In the genomic region with DNA sequence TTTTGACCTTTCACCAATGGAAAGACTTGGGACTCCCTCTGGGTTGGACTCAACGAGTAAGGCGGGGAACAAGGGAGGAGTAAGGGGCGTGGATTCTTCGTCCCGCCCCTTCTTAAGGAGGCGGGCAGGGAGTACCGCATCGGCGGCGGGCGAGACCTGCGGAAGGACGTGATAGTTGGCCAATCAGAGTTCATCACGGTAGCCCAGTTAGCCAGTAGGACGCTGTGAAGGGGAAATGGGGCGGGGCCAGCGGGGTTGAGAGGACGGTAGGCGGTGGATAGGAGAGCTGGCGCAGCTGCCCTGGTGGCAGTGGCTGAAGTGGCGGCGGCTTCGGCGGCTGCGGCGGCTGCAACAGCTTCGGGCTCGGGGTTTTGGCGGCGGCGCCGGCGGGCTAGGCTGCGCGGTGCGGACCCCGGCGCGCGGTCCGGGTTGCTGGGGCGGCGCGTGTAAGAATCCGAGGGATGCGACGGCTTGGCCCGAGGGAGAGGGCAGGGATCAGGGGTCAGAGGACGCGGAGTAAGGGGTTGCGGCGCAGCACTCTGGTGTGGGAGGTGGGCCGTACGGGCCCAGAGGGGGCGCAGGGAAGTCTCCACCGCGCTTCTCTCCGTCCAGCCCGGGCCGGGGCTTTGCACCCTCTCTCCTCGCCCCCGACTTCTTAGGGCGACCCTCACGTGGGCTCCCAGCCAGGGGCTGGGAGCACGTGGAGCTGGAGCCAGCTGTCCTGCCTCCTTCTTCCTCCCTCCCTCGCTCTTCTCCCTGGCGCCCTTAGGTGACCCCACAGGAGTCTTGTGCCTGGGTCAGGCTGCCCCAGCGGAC, we compare ENCODE assay signal across 8 cellular contexts. TPM values are rescaled to one million over a fixed set of nuclear protein-coding genes. Genes with fewer than 3 reads are reported as not detected.
DNase-seq lines count a peak whose midpoint lies in the region; ATAC-seq and TF ChIP-seq lines count a peak whose summit lies in the region.

Gene TPCN1 (plus strand): TSS at position 284 of the 816 bp plus-strand sequence. CDS start 5,389 bp downstream, outside the sequence.

- DNase-seq in NCI-H187 treated with DMSO at 0.1 percent for 48 hours (lab: John Stamatoyannopoulos, UW) (peak; percentile 100), anterior cingulate cortex (lab: John Stamatoyannopoulos, UW) (peak; percentile 88 to 100 (median 99)), right cardiac atrium (peak; percentile 100), putamen (ENCODE audit: low spot score) (peak; percentile 100), vagina (ENCODE audit: extremely low spot score in 2 of 2) (peak; percentile 99 to 100)

- peak within 1 kb of the TSS; percentile 63 for H3K4me3 ChIP-seq in right cardiac atrium (ENCODE audit: low read length)
- H3K4me3 ChIP-seq in vagina = peak within 1 kb of the TSS; percentile 65 to 92

- H3K27me3 ChIP-seq in right cardiac atrium (ENCODE audit: control insufficient read depth, insufficient read depth) = no peaks in the 10 kb centered on the region
- H3K27me3 ChIP-seq in vagina = no peaks in the 10 kb centered on the region

- H3K9me3 ChIP-seq in right cardiac atrium (ENCODE audit: control insufficient read depth, low read length) = no peaks in the 10 kb centered on the region
- H3K9me3 ChIP-seq in vagina = no peaks in the 10 kb centered on the region

- peak within 1 kb of the TSS; percentile 93 for H3K27ac ChIP-seq in right cardiac atrium (ENCODE audit: low read length)
- H3K27ac ChIP-seq in vagina = peak within 1 kb of the TSS; percentile 92

- peaks cover 6% of the 10 kb centered on the region for H3K4me1 ChIP-seq in right cardiac atrium (ENCODE audit: control insufficient read depth, insufficient read depth, low read length)
- H3K4me1 ChIP-seq in vagina = peaks cover 65% of the 10 kb centered on the region

- under 1% methylated on average over 68 of the region's 68 CpGs for WGBS in right cardiac atrium

- TF ChIP-seq POLR2A in vagina (IDR thresholded peaks at IDR 0.05) = peak in 1 of 2 donors; percentile 99

- intact Hi-C loops in T-helper 2 cell treated with Interferon-gamma antibody and Interleukin-4, amounts not matched to agents 100 ng/mL and 5 ng/mL, for 36 hours (cut with micrococcal nuclease) = loop anchor here (1.0 to 5.0 kb wide), 6 partner anchors 12 to 137 kb away; partner anchors contain the start of gene PLBD2
- intact Hi-C loops in right cardiac atrium (cut with DNase I) = loop anchor here in 1 of 4 donors (5.0 kb wide), 1 partner anchor 41 kb away; no protein-coding TSS in a partner anchor
- intact Hi-C loops in vagina (cut with DNase I) = no loop called here

- peak; percentile 90 for ATAC-seq in GM18498 (IDR thresholded peaks at IDR 0.05; ENCODE audit: unreplicated experiment)
- ATAC-seq in HG02943 (IDR thresholded peaks at IDR 0.05; ENCODE audit: low read depth, unreplicated experiment) = peak; percentile 90
- ATAC-seq in right cardiac atrium = peak; percentile 97

- H3K36me3 ChIP-seq in vagina = no peaks in the 10 kb centered on the region

- peak in 1 of 3 experiments; percentile 28 for TF ChIP-seq CTCF in vagina (IDR thresholded peaks at IDR 0.05)

RNA-seq across cellular contexts. Expression of gene TPCN1, which starts in this region (rescaled TPM):
- 34.2 and 38.4 TPM in 2 replicates for total RNA-seq in T-helper 2 cell treated with Interferon-gamma antibody and Interleukin-4, amounts not matched to agents 100 ng/mL and 5 ng/mL, for 36 hours
- total RNA-seq in right cardiac atrium (10 to 100 TPM; 73.8 to 96.1 (median 76.6) TPM), vagina (39.5 TPM)
- 43.1 TPM for polyA plus RNA-seq in right cardiac atrium

Comparison
In these comparisons a context has a peak if more than half of its experiments do, and no peak if none do; other contexts are left out.
1. Peak in every context shown above with its lines: DNase-seq, ATAC-seq, H3K4me3 ChIP-seq and H3K27ac ChIP-seq.